9 cellular contexts compared by ENCODE assay signal in the genomic region with DNA sequence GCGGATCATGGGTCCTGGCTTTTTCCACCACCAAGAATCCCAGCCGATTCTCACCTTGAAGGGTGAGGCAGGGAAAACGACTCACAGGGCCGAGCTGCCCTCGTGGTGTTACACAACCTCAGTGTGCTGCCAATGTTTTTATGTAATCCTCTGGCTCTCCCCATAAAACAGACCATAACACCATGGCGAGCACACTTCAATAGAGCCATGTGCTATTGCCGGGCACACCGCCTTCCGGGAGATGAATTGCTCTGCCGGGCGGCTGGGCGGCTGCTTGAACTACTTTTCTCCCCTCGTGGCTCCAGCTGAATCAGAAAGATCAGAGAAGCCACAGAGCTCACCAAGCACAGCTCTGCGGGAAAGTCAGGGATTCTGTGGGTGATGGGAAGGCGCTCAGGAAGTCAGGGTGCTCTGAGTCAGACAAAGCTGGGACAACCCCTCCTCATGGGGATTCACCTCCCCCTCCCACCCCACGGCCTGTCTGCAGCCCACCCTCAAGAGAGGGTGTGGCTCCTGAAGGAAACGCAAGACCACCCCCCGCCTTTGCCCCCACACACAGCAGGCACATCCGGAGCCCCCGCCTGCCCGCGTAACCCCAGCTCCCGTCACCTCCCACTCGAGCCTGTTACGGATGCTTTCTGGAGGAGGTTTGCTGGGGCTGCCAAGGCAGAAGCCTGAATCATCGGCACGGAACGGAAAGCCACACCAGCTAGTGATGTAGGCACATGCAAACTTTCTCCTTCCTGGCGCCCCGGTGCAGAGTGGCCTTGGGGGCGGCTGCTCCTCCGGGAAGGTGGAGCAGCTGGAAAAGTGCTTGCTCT. TPM values are rescaled to one million over a fixed set of nuclear protein-coding genes. Genes with fewer than 3 reads are reported as not detected.
DNase-seq lines count a peak whose midpoint lies in the region; ATAC-seq and TF ChIP-seq lines count a peak whose summit lies in the region.
"Had no signal": no experiment of that assay in that cellular context is flagged by ENCODE, and none has a peak within 500 bp of the region (broad histone marks: within the 10 kb centered on the region; RNA-seq: fewer than 3 reads in every experiment).

No MANE protein-coding gene starts in this region.

- peak; percentile 62 for ATAC-seq in SK-N-SH treated with all-trans-retinoic acid at 6 μM for 48 hours
- peak; percentile 44 to 51 for ATAC-seq in naive thymus-derived CD8-positive, alpha-beta T cell
- no peak for ATAC-seq in HG02840 (IDR thresholded peaks at IDR 0.05; ENCODE audit: low FRiP score, unreplicated experiment)
- ATAC-seq: K562 had no signal

- peaks cover 0 to 5% (median 0%) of the 10 kb centered on the region in 3 donors for H3K36me3 Mint-ChIP-seq in naive thymus-derived CD8-positive, alpha-beta T cell
- peaks cover 4% of the 10 kb centered on the region for H3K36me3 Mint-ChIP-seq in type B pancreatic cell

- H3K4me1 ChIP-seq in thyroid gland: peaks cover 42 to 64% of the 10 kb centered on the region in 2 donors

- POLR2A ChIA-PET in naive thymus-derived CD8-positive, alpha-beta T cell (lab: Charles Lee): no interaction called here

- peaks cover 0 to 4% (median 0%) of the 10 kb centered on the region in 9 donors for H3K9me3 Mint-ChIP-seq in naive thymus-derived CD8-positive, alpha-beta T cell
- no peaks in the 10 kb centered on the region for H3K9me3 Mint-ChIP-seq in type B pancreatic cell

- TF ChIP-seq CTCF in thyroid gland (IDR thresholded peaks at IDR 0.05): no peak
- no peak for TF ChIP-seq CTCF in type B pancreatic cell (conservative IDR thresholded peaks at IDR 0.05)

- H3K4me1 Mint-ChIP-seq in naive thymus-derived CD8-positive, alpha-beta T cell: peaks cover 7 to 36% (median 25%) of the 10 kb centered on the region in 4 donors
- H3K4me1 Mint-ChIP-seq in type B pancreatic cell (ENCODE audit: unreplicated experiment): peaks cover 9% of the 10 kb centered on the region

- H3K27ac Mint-ChIP-seq in naive thymus-derived CD8-positive, alpha-beta T cell: peak overlapping the region in 1 of 10 donors; percentile 5
- H3K27ac Mint-ChIP-seq in type B pancreatic cell: no peak overlapping the region

- H3K4me3 ChIP-seq in thyroid gland (replicated peaks in 1 of 3): no peak overlapping the region
- H3K4me3 ChIP-seq: K562 had no signal

- no peaks in the 10 kb centered on the region for H3K9me3 ChIP-seq in thyroid gland

- peaks cover 18 to 55% (median 27%) of the 10 kb centered on the region in 5 donors for H3K27me3 Mint-ChIP-seq in naive thymus-derived CD8-positive, alpha-beta T cell
- peaks cover 76% of the 10 kb centered on the region for H3K27me3 Mint-ChIP-seq in type B pancreatic cell

- DNase-seq in GF-D8 (lab: John Stamatoyannopoulos, UW) (peak; percentile 33), thyroid gland (peak; percentile 82 to 84), NCI-H2171 (lab: John Stamatoyannopoulos, UW) (no peak), type B pancreatic cell (ENCODE audit: extremely low spot score, unreplicated experiment) (no peak)
- DNase-seq in naive thymus-derived CD8-positive, alpha-beta T cell: peak in 3 of 10 donors; percentile 4 to 15 (median 10)

- no peak for TF ChIP-seq POLR2A in thyroid gland (IDR thresholded peaks at IDR 0.05)

- intact Hi-C loops in thyroid gland (cut with DNase I): loop anchor here (10.0 kb wide), 1 partner anchor 53 kb away; no protein-coding TSS in a partner anchor

- peak overlapping the region in 7 of 10 donors; percentile 10 to 58 (median 33) for H3K4me3 Mint-ChIP-seq in naive thymus-derived CD8-positive, alpha-beta T cell
- H3K4me3 Mint-ChIP-seq in type B pancreatic cell: no peak overlapping the region

- 6 to 13% methylated on average over 14 to 27 of the region's 32 CpGs for WGBS in thyroid gland, 2 donors

- H3K27me3 ChIP-seq in thyroid gland: peaks cover 6% of the 10 kb centered on the region

- H3K27ac ChIP-seq in cingulate gyrus (ENCODE audit: low read depth, low read length) (peak overlapping the region; percentile 60), thyroid gland (peak overlapping the region in 1 of 3 donors; percentile 63)

- no peaks in the 10 kb centered on the region for H3K36me3 ChIP-seq in thyroid gland

TF ChIP-seq in SK-N-SH treated with all-trans-retinoic acid at 6 μM for 48 hours, 23 proteins besides CTCF, POLR2A, EP300 and RAD21:
- TF ChIP-seq ESRRG (CRISPR knock-in tag; IDR thresholded peaks at IDR 0.05): no peak
- TF ChIP-seq, protein P1, sequence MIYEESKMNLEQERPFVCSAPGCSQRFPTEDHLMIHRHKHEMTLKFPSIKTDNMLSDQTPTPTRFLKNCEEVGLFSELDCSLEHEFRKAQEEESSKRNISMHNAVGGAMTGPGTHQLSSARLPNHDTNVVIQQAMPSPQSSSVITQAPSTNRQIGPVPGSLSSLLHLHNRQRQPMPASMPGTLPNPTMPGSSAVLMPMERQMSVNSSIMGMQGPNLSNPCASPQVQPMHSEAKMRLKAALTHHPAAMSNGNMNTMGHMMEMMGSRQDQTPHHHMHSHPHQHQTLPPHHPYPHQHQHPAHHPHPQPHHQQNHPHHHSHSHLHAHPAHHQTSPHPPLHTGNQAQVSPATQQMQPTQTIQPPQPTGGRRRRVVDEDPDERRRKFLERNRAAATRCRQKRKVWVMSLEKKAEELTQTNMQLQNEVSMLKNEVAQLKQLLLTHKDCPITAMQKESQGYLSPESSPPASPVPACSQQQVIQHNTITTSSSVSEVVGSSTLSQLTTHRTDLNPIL (CRISPR knock-in tag; IDR thresholded peaks at IDR 0.05; ENCODE audit: low read depth): no peak

RNA-seq across cellular contexts. Expression of a gene that starts 1.8 kb away (rescaled TPM):
- not detected for total RNA-seq in naive thymus-derived CD8-positive, alpha-beta T cell
- polyA plus RNA-seq in naive thymus-derived CD8-positive, alpha-beta T cell: not detected
- total RNA-seq in thyroid gland (10 to 100 TPM in 2 of 4 donors, 1 to 10 TPM in 2; 2.2 to 29.2 (median 15.9) TPM), type B pancreatic cell (ENCODE audit: low replicate concordance) (1.6 TPM in 1 of 2 replicates, not detected in the other)
- total RNA-seq: K562 had no signal
- polyA plus RNA-seq: K562 had no signal

Comparison
In these comparisons a context has a peak if more than half of its experiments do, and no peak if none do; other contexts are left out.
1. DNase-seq: peak in GF-D8 (single experiment) and thyroid gland (2 of 2); none in NCI-H2171 (single experiment) and type B pancreatic cell (single experiment).